Comparison of ENCODE assay signal across 25 cellular contexts in the genomic region with DNA sequence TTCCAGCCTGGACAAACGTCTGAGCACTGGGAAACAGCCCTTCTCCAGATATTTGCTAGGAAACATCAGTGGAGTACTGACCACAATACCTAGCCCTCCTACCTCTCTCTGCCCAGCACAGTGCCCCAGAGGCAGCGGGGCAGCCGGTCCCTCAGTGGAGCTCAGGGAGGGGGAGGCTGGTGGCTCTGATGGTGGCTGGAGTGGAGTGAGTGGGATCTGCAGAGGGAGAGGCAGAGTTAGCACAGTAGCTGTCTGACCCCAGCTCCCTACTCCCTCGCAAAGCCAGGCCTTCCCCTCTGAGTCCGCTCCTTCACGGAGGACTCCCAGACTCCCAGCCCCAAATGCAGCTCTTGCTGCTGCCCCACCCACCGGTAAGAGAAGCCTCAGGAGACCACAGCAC.
"Had no signal": no experiment of that assay in that cellular context is flagged by ENCODE, and none has a peak within 500 bp of the region (broad histone marks: within the 10 kb centered on the region; RNA-seq: fewer than 3 reads in every experiment).

No MANE protein-coding gene starts in this region.

- H3K27ac Mint-ChIP-seq: activated B cell treated with CpG ODN at 0.5 μM for 24 hours; activated CD8-positive, alpha-beta memory T cell treated with anti-CD3 and anti-CD28 coated beads, Interleukin-2, amount 10 ng/mL, durations not matched to agents 7 days and 5 days; activated CD8-positive, alpha-beta T cell treated with anti-CD3 and anti-CD28 coated beads, Interleukin-2, amount 10 ng/mL, durations not matched to agents 7 days and 5 days; activated naive CD4-positive, alpha-beta T cell treated with anti-CD3 and anti-CD28 coated beads, Interleukin-2, amount 10 ng/mL, durations not matched to agents 7 days and 5 days; activated naive CD8-positive, alpha-beta T cell treated with anti-CD3 and anti-CD28 coated beads, Interleukin-2, amount 10 ng/mL, durations not matched to agents 7 days and 5 days; stimulated activated naive CD8-positive, alpha-beta T cell treated with anti-CD3 and anti-CD28 coated beads, Interleukin-15, Interleukin-2, amounts not matched to agents 100 ng/mL and 50 ng/mL, for 24 hours had no signal

- H3K4me1 ChIP-seq: ascending aorta, uterus had no signal

- H3K4me3 Mint-ChIP-seq: activated B cell treated with CpG ODN at 0.5 μM for 24 hours; activated CD8-positive, alpha-beta memory T cell treated with anti-CD3 and anti-CD28 coated beads, Interleukin-2, amount 10 ng/mL, durations not matched to agents 7 days and 5 days; activated CD8-positive, alpha-beta T cell treated with anti-CD3 and anti-CD28 coated beads, Interleukin-2, amount 10 ng/mL, durations not matched to agents 7 days and 5 days; activated naive CD4-positive, alpha-beta T cell treated with anti-CD3 and anti-CD28 coated beads, Interleukin-2, amount 10 ng/mL, durations not matched to agents 7 days and 5 days; activated naive CD8-positive, alpha-beta T cell treated with anti-CD3 and anti-CD28 coated beads, Interleukin-2, amount 10 ng/mL, durations not matched to agents 7 days and 5 days; brain; neural crest cell; stimulated activated naive CD8-positive, alpha-beta T cell treated with anti-CD3 and anti-CD28 coated beads, Interleukin-15, Interleukin-2, amounts not matched to agents 100 ng/mL and 50 ng/mL, for 24 hours; type B pancreatic cell had no signal

- H3K9me3 Mint-ChIP-seq: activated B cell treated with CpG ODN at 0.5 μM for 24 hours; activated naive CD4-positive, alpha-beta T cell treated with anti-CD3 and anti-CD28 coated beads, Interleukin-2, amount 10 ng/mL, durations not matched to agents 7 days and 5 days; activated naive CD8-positive, alpha-beta T cell treated with anti-CD3 and anti-CD28 coated beads, Interleukin-2, amount 10 ng/mL, durations not matched to agents 7 days and 5 days; brain; neural crest cell; stimulated activated naive CD8-positive, alpha-beta T cell treated with anti-CD3 and anti-CD28 coated beads, Interleukin-15, Interleukin-2, amounts not matched to agents 100 ng/mL and 50 ng/mL, for 24 hours; type B pancreatic cell had no signal

- H3K4me3 ChIP-seq: ascending aorta, cardiac muscle cell, coronary artery, dorsolateral prefrontal cortex, left lung, lung, mucosa of descending colon, skin epidermis, uterus had no signal

- H3K27ac ChIP-seq: ascending aorta, cardiac muscle cell, coronary artery, dorsolateral prefrontal cortex, uterus had no signal

- H3K36me3 Mint-ChIP-seq: activated CD8-positive, alpha-beta memory T cell treated with anti-CD3 and anti-CD28 coated beads, Interleukin-2, amount 10 ng/mL, durations not matched to agents 7 days and 5 days; activated naive CD4-positive, alpha-beta T cell treated with anti-CD3 and anti-CD28 coated beads, Interleukin-2, amount 10 ng/mL, durations not matched to agents 7 days and 5 days; activated naive CD8-positive, alpha-beta T cell treated with anti-CD3 and anti-CD28 coated beads, Interleukin-2, amount 10 ng/mL, durations not matched to agents 7 days and 5 days had no signal

- H3K36me3 ChIP-seq: uterus had no signal

- H3K27me3 ChIP-seq: ascending aorta, cardiac muscle cell, dorsolateral prefrontal cortex, left lung, uterus had no signal

- H3K27me3 Mint-ChIP-seq: activated B cell treated with CpG ODN at 0.5 μM for 24 hours; activated CD8-positive, alpha-beta memory T cell treated with anti-CD3 and anti-CD28 coated beads, Interleukin-2, amount 10 ng/mL, durations not matched to agents 7 days and 5 days; activated naive CD4-positive, alpha-beta T cell treated with anti-CD3 and anti-CD28 coated beads, Interleukin-2, amount 10 ng/mL, durations not matched to agents 7 days and 5 days; activated naive CD8-positive, alpha-beta T cell treated with anti-CD3 and anti-CD28 coated beads, Interleukin-2, amount 10 ng/mL, durations not matched to agents 7 days and 5 days; brain; stimulated activated naive CD8-positive, alpha-beta T cell treated with anti-CD3 and anti-CD28 coated beads, Interleukin-15, Interleukin-2, amounts not matched to agents 100 ng/mL and 50 ng/mL, for 24 hours; type B pancreatic cell had no signal

- H3K4me1 Mint-ChIP-seq: activated B cell treated with CpG ODN at 0.5 μM for 24 hours; activated CD8-positive, alpha-beta memory T cell treated with anti-CD3 and anti-CD28 coated beads, Interleukin-2, amount 10 ng/mL, durations not matched to agents 7 days and 5 days; activated naive CD8-positive, alpha-beta T cell treated with anti-CD3 and anti-CD28 coated beads, Interleukin-2, amount 10 ng/mL, durations not matched to agents 7 days and 5 days; brain; neural crest cell had no signal

- DNase-seq: activated B cell treated with CpG ODN at 0.5 μM for 24 hours; activated CD8-positive, alpha-beta memory T cell treated with anti-CD3 and anti-CD28 coated beads, Interleukin-2, amount 10 ng/mL, durations not matched to agents 7 days and 5 days; activated CD8-positive, alpha-beta T cell treated with anti-CD3 and anti-CD28 coated beads, Interleukin-2, amount 10 ng/mL, durations not matched to agents 7 days and 5 days; activated effector memory CD4-positive, alpha-beta T cell treated with anti-CD3 and anti-CD28 coated beads, Interleukin-2, amount 50 U/mL, for 16 hours; activated naive CD4-positive, alpha-beta T cell treated with anti-CD3 and anti-CD28 coated beads, Interleukin-2, amount 10 ng/mL, durations not matched to agents 7 days and 5 days; activated naive CD8-positive, alpha-beta T cell treated with anti-CD3 and anti-CD28 coated beads, Interleukin-2, amount 10 ng/mL, durations not matched to agents 7 days and 5 days; activated T-cell treated with anti-CD3 and anti-CD28 coated beads, Interleukin-2, amount 50 U/mL, for 48 hours; cerebellar nuclear complex; dorsolateral prefrontal cortex; effector memory CD4-positive, alpha-beta T cell; left lung; mucosa of descending colon; stimulated activated CD4-positive, alpha-beta T cell treated with anti-CD3 and anti-CD28 coated beads, Interleukin-12 subunit alpha, Interleukin-12 subunit beta, amount 100 ng/mL, for 4 hours; stimulated activated CD4-positive, alpha-beta T cell treated with anti-CD3 and anti-CD28 coated beads, Interleukin-4, amount 100 ng/mL, for 1 hour; T-helper 2 cell; uterus had no signal

- H3K9me3 ChIP-seq: ascending aorta, left lung, mucosa of descending colon, uterus had no signal
